ENCODE assay signal across 10 cellular contexts in the genomic region with DNA sequence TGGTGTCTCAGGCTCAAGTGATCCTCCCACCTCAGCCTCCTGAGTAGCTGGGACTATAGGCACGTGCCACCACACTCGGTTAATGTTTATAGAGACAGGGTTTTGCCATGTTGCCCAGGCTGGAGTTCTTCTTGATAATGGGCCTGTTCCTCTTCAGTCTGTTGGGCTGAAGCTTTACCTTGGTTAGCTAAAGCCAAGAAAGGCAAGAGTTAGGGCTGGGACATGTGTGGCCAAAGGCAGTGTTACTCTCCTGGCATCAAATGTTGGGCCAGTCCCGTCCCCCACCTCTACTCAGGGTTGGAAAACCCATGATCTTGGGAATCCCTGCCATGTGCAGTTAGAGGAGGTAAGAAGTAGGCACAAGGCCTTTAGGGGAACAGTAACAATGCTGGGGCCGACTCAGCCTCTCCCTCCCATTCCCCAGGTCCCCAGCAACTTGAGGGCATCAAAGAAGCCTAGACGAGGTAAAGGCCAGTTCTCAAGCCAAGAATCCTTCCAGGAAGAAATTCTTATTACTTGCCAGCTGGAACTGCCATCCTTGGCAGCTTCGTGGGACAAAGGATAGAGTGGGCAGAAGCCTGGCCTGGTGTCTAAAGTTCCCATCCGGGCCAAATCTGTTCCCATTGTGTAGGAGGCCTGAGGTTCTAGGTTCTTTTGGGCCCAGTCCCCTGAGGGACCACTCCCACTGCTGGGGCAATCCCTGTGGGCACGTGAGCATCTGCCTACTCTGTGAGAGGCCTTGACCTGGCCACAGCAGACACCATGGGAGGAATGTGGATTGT. TPM values are rescaled to one million over a fixed set of nuclear protein-coding genes. Genes with fewer than 3 reads are reported as not detected.
A peak's percentile ranks its signal among the peaks of the same experiment; 100 is the strongest.
DNase-seq lines count a peak whose midpoint lies in the region; ATAC-seq and TF ChIP-seq lines count a peak whose summit lies in the region.
"Had no signal": no experiment of that assay in that cellular context is flagged by ENCODE, and none has a peak within 500 bp of the region (broad histone marks: within the 10 kb centered on the region; RNA-seq: fewer than 3 reads in every experiment).

No MANE protein-coding gene starts in this region.

- intact Hi-C loops in A673 (cut with micrococcal nuclease; ENCODE audit: unreplicated experiment) (loop anchor here (10.0 kb wide), 1 partner anchor 805 kb away; no protein-coding TSS in a partner anchor), body of pancreas (cut with DNase I) (no loop called here), mucosa of descending colon (cut with DNase I, micrococcal nuclease) (no loop called here)

- H3K36me3 ChIP-seq in A673 (ENCODE audit: insufficient read depth, low read length, poor library complexity, severe bottlenecking) (peaks cover 23% of the 10 kb centered on the region), body of pancreas (replicated peaks in 1 of 2; ENCODE audit: insufficient read depth in 1 of 2, low read depth in 2 of 2) (no peaks in the 10 kb centered on the region), mucosa of descending colon (ENCODE audit: low read depth) (no peaks in the 10 kb centered on the region)
- H3K36me3 ChIP-seq: WERI-Rb-1 had no signal

- H3K4me1 Mint-ChIP-seq in endothelial cell (ENCODE audit: unreplicated experiment): peaks cover 2% of the 10 kb centered on the region

- no TSS peak for BruUV-seq in A673 (replicated peaks; lab: Mats Ljungman, UMichigan)

- H3K27me3 ChIP-seq in A673 (replicated peaks; ENCODE audit: insufficient read depth, low read depth, low read length, poor library complexity): no peaks in the 10 kb centered on the region
- H3K27me3 ChIP-seq in body of pancreas: no peaks in the 10 kb centered on the region

- peaks cover 7% of the 10 kb centered on the region for H3K4me1 ChIP-seq in A673 (ENCODE audit: insufficient read depth, low read length, poor library complexity, severe bottlenecking)
- H3K4me1 ChIP-seq in body of pancreas: peaks cover 18% of the 10 kb centered on the region
- peaks cover 10% of the 10 kb centered on the region for H3K4me1 ChIP-seq in mucosa of descending colon (ENCODE audit: low read depth)

- CTCF ChIA-PET in A673 (lab: Charles Lee): no interaction called here

- peaks cover 27% of the 10 kb centered on the region for H3K27me3 Mint-ChIP-seq in endothelial cell (ENCODE audit: unreplicated experiment)

- POLR2A ChIA-PET in A673 (lab: Charles Lee; ENCODE audit: low non-redundant PET): interaction anchor here (0.6 to 0.9 kb wide), 3 partner anchors 13 to 145 kb away, joined by 3 read pairs; no protein-coding TSS in a partner anchor

- peaks cover 4% of the 10 kb centered on the region for H3K9me3 Mint-ChIP-seq in endothelial cell (ENCODE audit: unreplicated experiment)

- DNase-seq in A673 (ENCODE audit: low spot score): peak; percentile 61
- peak; percentile 81 for DNase-seq in GOT3 (lab: John Stamatoyannopoulos, UW)
- DNase-seq in body of pancreas: peak in 2 of 4 donors; percentile 73 to 86
- no peak for DNase-seq in mucosa of descending colon
- no peak for DNase-seq in HuH-7 (ENCODE audit: low spot score)
- DNase-seq in endothelial cell (ENCODE audit: low spot score): no peak
- DNase-seq: NCI-H2029, WERI-Rb-1 had no signal

- TF ChIP-seq POLR2A in body of pancreas (IDR thresholded peaks at IDR 0.05): peak in 2 of 3 donors; percentile 37 to 72

- TF ChIP-seq CTCF in A673 (conservative IDR thresholded peaks at IDR 0.05; ENCODE audit: low read depth, low read length): no peak
- no peak for TF ChIP-seq CTCF in body of pancreas (IDR thresholded peaks at IDR 0.05)
- TF ChIP-seq CTCF in mucosa of descending colon (IDR thresholded peaks at IDR 0.05): no peak
- TF ChIP-seq CTCF in endothelial cell (IDR thresholded peaks at IDR 0.05; ENCODE audit: unreplicated experiment): no peak

- ATAC-seq in body of pancreas: no peak
- ATAC-seq in mucosa of descending colon: peak; percentile 2
- no peak for ATAC-seq in HG03520 (IDR thresholded peaks at IDR 0.05; ENCODE audit: unreplicated experiment)
- ATAC-seq in GM18858 (IDR thresholded peaks at IDR 0.05; ENCODE audit: unreplicated experiment): no peak

- no peak overlapping the region for H3K27ac Mint-ChIP-seq in endothelial cell (ENCODE audit: unreplicated experiment)

- H3K4me3 Mint-ChIP-seq in endothelial cell (ENCODE audit: unreplicated experiment): no peak overlapping the region

- H3K9me3 ChIP-seq in A673 (ENCODE audit: low read depth, low read length, poor library complexity, severe bottlenecking) (no peaks in the 10 kb centered on the region), body of pancreas (no peaks in the 10 kb centered on the region), mucosa of descending colon (no peaks in the 10 kb centered on the region)

- no peak overlapping the region for H3K4me3 ChIP-seq in A673 (ENCODE audit: low read depth, low read length, poor library complexity, severe bottlenecking)
- H3K4me3 ChIP-seq in body of pancreas: no peak overlapping the region
- H3K4me3 ChIP-seq in mucosa of descending colon: no peak overlapping the region

- H3K36me3 Mint-ChIP-seq in endothelial cell (ENCODE audit: low read depth, unreplicated experiment): peaks cover 6% of the 10 kb centered on the region

- H3K27ac ChIP-seq in A673 (ENCODE audit: low read depth, low read length, poor library complexity, severe bottlenecking) (no peak overlapping the region), body of pancreas (no peak overlapping the region)
- H3K27ac ChIP-seq: WERI-Rb-1 had no signal

- 62 to 68% methylated on average over 7 to 8 of the region's 8 CpGs for WGBS in body of pancreas, 2 donors

RNA-seq across cellular contexts. Expression of a gene that starts 4.5 kb away (rescaled TPM):
- total RNA-seq in A673 (2021): 64.8 and 98.2 TPM in 2 replicates
- total RNA-seq in body of pancreas: 100 to 1,000 TPM in 1 of 2 donors, 10 to 100 TPM in 1; 51.1 to 139 TPM
- total RNA-seq in mucosa of descending colon: 10 to 100 TPM; 16.8 to 90.0 (median 23.5) TPM
- 2.1 TPM for total RNA-seq in endothelial cell (ENCODE audit: unreplicated experiment)

RNA-seq across cellular contexts. Expression of a gene that starts 30.9 kb away (rescaled TPM):
- total RNA-seq in A673 (2021) (8.4 and 14.6 TPM in 2 replicates), body of pancreas (10 to 100 TPM in 1 of 2 donors, 1 to 10 TPM in 1; 1.8 to 11.2 TPM), mucosa of descending colon (10 to 100 TPM in 1 of 3 donors, 1 to 10 TPM in 2; 1.0 to 16.3 (median 2.7) TPM), endothelial cell (ENCODE audit: unreplicated experiment) (72.8 TPM)

Comparison
In these comparisons a context has a peak if more than half of its experiments do, and no peak if none do; other contexts are left out.
1. DNase-seq: peak in A673 (single experiment) and GOT3 (single experiment); none in mucosa of descending colon (0 of 3), HuH-7 (single experiment) and endothelial cell (single experiment).